Comparison of ENCODE assay signal across 31 cellular contexts in genomic region chr11:60088364-60088763, GRCh38. TPM values are rescaled to one million over a fixed set of nuclear protein-coding genes. Genes with fewer than 3 reads are reported as not detected.
DNase-seq lines count a peak whose midpoint lies in the region; ATAC-seq, FAIRE-seq and TF ChIP-seq lines count a peak whose summit lies in the region.
"Had no signal": no experiment of that assay in that cellular context is flagged by ENCODE, and none has a peak within 500 bp of the region (broad histone marks: within the 10 kb centered on the region; RNA-seq: fewer than 3 reads in every experiment).

Gene MS4A2 (plus strand): TSS chr11:60088664. CDS start chr11:60088766, 102 bp downstream.

- TF ChIP-seq CTCF in K562 (IDR thresholded peaks at IDR 0.05 in 2 of 3, conservative IDR thresholded peaks at IDR 0.05 in 1 of 3; ENCODE audit: insufficient read depth in 2 of 3, low read depth in 1 of 3, low read length in 3 of 3) (no peak), lower lobe of right lung (IDR thresholded peaks at IDR 0.05) (no peak), testis (IDR thresholded peaks at IDR 0.05) (no peak), vagina (IDR thresholded peaks at IDR 0.05) (no peak), spleen (IDR thresholded peaks at IDR 0.05 in 8 of 11, conservative IDR thresholded peaks at IDR 0.05 in 3 of 11) (no peak), PC-3 (conservative IDR thresholded peaks at IDR 0.05; ENCODE audit: low read depth, low read length) (no peak)

- POLR2A ChIA-PET in K562 (lab: Yijun Ruan, JAX): no interaction called here
- POLR2A ChIA-PET in PC-3 (lab: Charles Lee; ENCODE audit: unreplicated experiment): no interaction called here

- TF ChIP-seq POLR2A in K562 (conservative IDR thresholded peaks at IDR 0.05) (no peak), testis (IDR thresholded peaks at IDR 0.05) (no peak), vagina (IDR thresholded peaks at IDR 0.05) (no peak), spleen (IDR thresholded peaks at IDR 0.05) (no peak)

- H3K4me2 ChIP-seq in K562 (ENCODE audit: insufficient read depth, low read length): no peak within 1 kb of the TSS
- no peak within 1 kb of the TSS for H3K4me2 ChIP-seq in PC-3 (ENCODE audit: low read length)
- H3K4me2 ChIP-seq: BLaER1 had no signal

- ATAC-seq in K562 (no peak), lower lobe of right lung (no peak), PC-3 (no peak)
- ATAC-seq: GM12878 had no signal

- no peaks in the 10 kb centered on the region for H3K9me1 ChIP-seq in K562 (ENCODE audit: control insufficient read depth, insufficient read depth, low read length)

- peaks cover 0 to 13% of the 10 kb centered on the region in 2 experiments; a peak in 2 of 5 replicates for H3K4me1 ChIP-seq in K562 (replicated peaks in 1 of 2; ENCODE audit: control insufficient read depth in 2 of 2, insufficient read depth in 2 of 2, low read length in 2 of 2)
- no peaks in the 10 kb centered on the region for H3K4me1 ChIP-seq in lower lobe of right lung
- H3K4me1 ChIP-seq in testis: peaks cover 7% of the 10 kb centered on the region
- H3K4me1 ChIP-seq in vagina: no peaks in the 10 kb centered on the region
- no peaks in the 10 kb centered on the region for H3K4me1 ChIP-seq in small intestine (ENCODE audit: control insufficient read depth in 2 of 2, insufficient read depth in 1 of 2, low read depth in 1 of 2, low read length in 1 of 2)
- H3K4me1 ChIP-seq in spleen: no peaks in the 10 kb centered on the region
- 0 out of 2 replicates have a peak, but pooled peaks cover 3% of the 10 kb centered on the region for H3K4me1 ChIP-seq in PC-3 (ENCODE audit: insufficient read depth, low read length)
- H3K4me1 ChIP-seq: BE2C, BLaER1 had no signal

- TF ChIP-seq RAD21 in K562 (CRISPR knock-in tag; conservative IDR thresholded peaks at IDR 0.05 in 1 of 2, IDR thresholded peaks at IDR 0.05 in 1 of 2): no peak

- H3K79me2 ChIP-seq in K562 (ENCODE audit: control insufficient read depth, insufficient read depth, low read length) (no peaks in the 10 kb centered on the region), PC-3 (ENCODE audit: low read length) (no peaks in the 10 kb centered on the region)

- no peak for DNase-seq in K562 (ENCODE audit: extremely low read depth in 1 of 4, low spot score in 3 of 4)
- no peak for DNase-seq in lower lobe of right lung
- no peak for DNase-seq in testis
- no peak for DNase-seq in vagina (ENCODE audit: extremely low spot score in 2 of 2)
- no peak for DNase-seq in small intestine
- no peak for DNase-seq in spleen
- no peak for DNase-seq in PC-3
- DNase-seq: 8988T; ACHN; BE2C; C1 segment of cervical spinal cord; CD4-positive, alpha-beta memory T cell; CD4-positive, CD25-positive, alpha-beta regulatory T cell; CD8-positive, alpha-beta memory T cell; COR-L47; DMS 273 treated with DMSO at 0.1 percent for 48 hours; DMS153; DMS53; DMS79; DND-41; EL; GDM1 had no signal

- no peaks in the 10 kb centered on the region for H3K27me3 ChIP-seq in K562 (ENCODE audit: control insufficient read depth in 2 of 2, insufficient read depth in 2 of 2, low read length in 2 of 2)
- H3K27me3 ChIP-seq in lower lobe of right lung (ENCODE audit: low read depth): no peaks in the 10 kb centered on the region
- H3K27me3 ChIP-seq in testis: no peaks in the 10 kb centered on the region
- H3K27me3 ChIP-seq in vagina: no peaks in the 10 kb centered on the region
- no peaks in the 10 kb centered on the region for H3K27me3 ChIP-seq in small intestine (ENCODE audit: control insufficient read depth in 2 of 2, insufficient read depth in 2 of 2, low read length in 2 of 2)
- H3K27me3 ChIP-seq in spleen (replicated peaks in 1 of 7): peaks cover 0 to 3% (median 0%) of the 10 kb centered on the region in 7 donors
- H3K27me3 ChIP-seq in PC-3 (ENCODE audit: low read length): no peaks in the 10 kb centered on the region
- H3K27me3 ChIP-seq: BE2C, BLaER1 had no signal

- FAIRE-seq in K562 (lab: Jason Lieb, UNC) (no peak), small intestine (lab: Jason Lieb, UNC) (no peak)
- FAIRE-seq: A204.1, GM12878, GM12892, GM18507 had no signal

- H4K20me1 ChIP-seq in K562 (replicated peaks; ENCODE audit: control insufficient read depth, insufficient read depth, low read length) (no peaks in the 10 kb centered on the region), PC-3 (ENCODE audit: low read length) (no peaks in the 10 kb centered on the region)
- H4K20me1 ChIP-seq: BLaER1 had no signal

- no peaks in the 10 kb centered on the region for H3K9me3 ChIP-seq in K562 (replicated peaks; ENCODE audit: control insufficient read depth, insufficient read depth, low read depth, low read length)
- no peaks in the 10 kb centered on the region for H3K9me3 ChIP-seq in lower lobe of right lung
- H3K9me3 ChIP-seq in testis: no peaks in the 10 kb centered on the region
- no peaks in the 10 kb centered on the region for H3K9me3 ChIP-seq in vagina
- H3K9me3 ChIP-seq in small intestine (ENCODE audit: control insufficient read depth, low read depth): no peaks in the 10 kb centered on the region
- H3K9me3 ChIP-seq in spleen: no peaks in the 10 kb centered on the region
- H3K9me3 ChIP-seq in PC-3 (ENCODE audit: low read length): no peaks in the 10 kb centered on the region
- H3K9me3 ChIP-seq: BE2C, BLaER1 had no signal

- intact Hi-C loops in K562 (cut with micrococcal nuclease) (no loop called here), lower lobe of right lung (cut with DNase I) (no loop called here), testis (cut with DNase I; ENCODE audit: low total_unique reads) (no loop called here), vagina (cut with DNase I) (no loop called here), spleen (cut with DNase I; ENCODE audit: low total_unique reads) (no loop called here), PC-3 (cut with micrococcal nuclease) (no loop called here)

- CTCF ChIA-PET in K562 (lab: Yijun Ruan, JAX; ENCODE audit: low intra/inter-chr PET ratio): no interaction called here
- CTCF ChIA-PET in PC-3 (lab: Charles Lee): no interaction called here

- H3K27ac ChIP-seq in K562 (ENCODE audit: extremely low read depth, low read depth, low read length) (no peak within 1 kb of the TSS), lower lobe of right lung (no peak within 1 kb of the TSS), testis (peak within 1 kb of the TSS; percentile 56), vagina (no peak within 1 kb of the TSS), small intestine (ENCODE audit: low read depth in 1 of 2, low read length in 1 of 2) (no peak within 1 kb of the TSS), spleen (no peak within 1 kb of the TSS), PC-3 (ENCODE audit: low read length) (no peak within 1 kb of the TSS)
- H3K27ac ChIP-seq: BLaER1 had no signal

- no peaks in the 10 kb centered on the region for H3K9me2 ChIP-seq in PC-3 (replicated peaks; ENCODE audit: low read length)

- no peak within 1 kb of the TSS for H3K9ac ChIP-seq in K562 (ENCODE audit: insufficient read depth in 1 of 2, low read depth in 2 of 2, low read length in 2 of 2)
- H3K9ac ChIP-seq in PC-3 (ENCODE audit: low read length): no peak within 1 kb of the TSS
- H3K9ac ChIP-seq: BLaER1 had no signal

- in situ Hi-C loops in K562 (cut with MboI): no loop called here

- H3K36me3 ChIP-seq in K562 (ENCODE audit: control insufficient read depth, insufficient read depth, low read length) (no peaks in the 10 kb centered on the region), lower lobe of right lung (no peaks in the 10 kb centered on the region), testis (ENCODE audit: low read depth, missing control alignments) (no peaks in the 10 kb centered on the region), vagina (no peaks in the 10 kb centered on the region), small intestine (ENCODE audit: control insufficient read depth in 2 of 2, insufficient read depth in 2 of 2, low read length in 2 of 2) (no peaks in the 10 kb centered on the region), spleen (no peaks in the 10 kb centered on the region), PC-3 (ENCODE audit: low read depth, low read length) (no peaks in the 10 kb centered on the region)
- H3K36me3 ChIP-seq: BE2C, BLaER1 had no signal

- H2AFZ ChIP-seq in K562 (ENCODE audit: low read depth, low read length) (peak within 1 kb of the TSS; percentile 48), PC-3 (ENCODE audit: low read length) (no peak within 1 kb of the TSS)

- TF ChIP-seq EP300 in K562 (IDR thresholded peaks at IDR 0.05; ENCODE audit: low read length): no peak

- H3K4me3 ChIP-seq in K562: no peak within 1 kb of the TSS
- H3K4me3 ChIP-seq in lower lobe of right lung: no peak within 1 kb of the TSS
- no peak within 1 kb of the TSS for H3K4me3 ChIP-seq in testis
- H3K4me3 ChIP-seq in vagina: no peak within 1 kb of the TSS
- H3K4me3 ChIP-seq in small intestine (ENCODE audit: low read depth in 1 of 2, low read length in 2 of 2): no peak within 1 kb of the TSS
- no peak within 1 kb of the TSS for H3K4me3 ChIP-seq in spleen
- H3K4me3 ChIP-seq in PC-3 (ENCODE audit: low read length): no peak within 1 kb of the TSS
- H3K4me3 ChIP-seq: BLaER1, GM12878 had no signal

- BruUV-seq in K562 (replicated peaks; lab: Mats Ljungman, UMichigan) (no TSS peak), PC-3 (replicated peaks; lab: Mats Ljungman, UMichigan) (no TSS peak)

- WGBS in K562 (ENCODE audit: insufficient coverage, low coverage, missing lambda C conversion rate): 28% methylated on average over 1 of the region's 1 CpG
- WGBS in testis, 2 donors: 54 to 61% methylated on average over 1 of the region's 1 CpG
- WGBS in small intestine, 3 donors: 71 to 85% (median 81%) methylated on average over 1 of the region's 1 CpG
- 83 to 100% (median 91%) methylated on average over 1 of the region's 1 CpG for WGBS in spleen, 5 donors

- no peaks in the 10 kb centered on the region for H3F3A ChIP-seq in PC-3 (ENCODE audit: low read length, unreplicated experiment)

RNA-seq across cellular contexts. Expression of gene MS4A2, which starts in this region (rescaled TPM):
- total RNA-seq in K562 (2011; cell fraction: chromatin; rRNA removed; ENCODE audit: low replicate concordance): 0.14 TPM in 1 of 2 replicates, not detected in the other
- total RNA-seq in K562 (2011; cell fraction: nucleolus; rRNA removed): not detected in 2 replicates
- 0.07 TPM in 1 of 2 replicates, not detected in the other for total RNA-seq in K562 (2011; cell fraction: nucleoplasm; rRNA removed)
- 0.50 and 1.3 TPM in 2 replicates for total RNA-seq in K562 (2014; rRNA removed)
- 1.1 and 1.3 TPM in 2 replicates for total RNA-seq in K562 (2014; rRNA removed; fragmentation: Illumina TruSeq; extraction: Trizol)
- 5.4 and 5.7 TPM in 2 replicates for total RNA-seq in K562 (2015; rRNA removed; fragmentation: Illumina TruSeq; extraction: Trizol)
- total RNA-seq in K562 (2021): 0.55 and 1.5 TPM in 2 replicates
- 0.06 and 0.61 TPM in 2 replicates for polyA plus RNA-seq in K562 (2011; rRNA removed)
- 0.24 TPM in 1 of 2 replicates, not detected in the other for polyA plus RNA-seq in K562 (2011; cell fraction: cytosol; rRNA removed)
- 1.0 TPM in 1 of 2 replicates, not detected in the other for polyA plus RNA-seq in K562 (2011; cell fraction: nucleus; rRNA removed)
- 5.1 and 7.0 TPM in 2 replicates for polyA plus RNA-seq in K562 (2012)
- polyA plus RNA-seq in K562 (2014; fragmentation: Illumina TruSeq; extraction: Trizol): 1.3 and 2.3 TPM in 2 replicates
- polyA plus RNA-seq in K562 (2014; fragmentation: Nextera tagmentation; extraction: Ambion mirVana): 1 to 10 TPM in 1 of 2 experiments, under 1 TPM in 1; 0.86 to 1.5 TPM
- 0.77 and 3.1 TPM in 2 replicates for polyA plus RNA-seq in K562 (2014; rRNA removed)
- polyA minus RNA-seq in K562 (2011; rRNA and poly(A)+ RNA removed): 0.66 TPM in 1 of 2 replicates, not detected in the other
- not detected in 2 replicates for polyA minus RNA-seq in K562 (2011; cell fraction: cytosol; rRNA and poly(A)+ RNA removed)
- 0.78 TPM in 1 of 2 replicates, not detected in the other for polyA minus RNA-seq in K562 (2011; cell fraction: nucleus; rRNA and poly(A)+ RNA removed)
- total RNA-seq in lower lobe of right lung: 19.2 TPM
- 1 to 10 TPM in 1 of 2 donors, under 1 TPM in 1; 0.39 to 2.6 TPM for total RNA-seq in testis
- polyA plus RNA-seq in testis (ENCODE audit: insufficient read depth, low read depth, low replicate concordance): 2.0 TPM
- 10.3 TPM for total RNA-seq in vagina
- polyA plus RNA-seq in small intestine: under 1 TPM in 2 of 3 donors, not detected in 1; 0.45 to 0.81 TPM
- under 1 TPM in 4 of 7 donors, not detected in 3; 0.50 to 0.91 (median 0.69) TPM for total RNA-seq in spleen
- under 1 TPM in 1 of 3 donors, not detected in 2; 0.03 TPM for polyA plus RNA-seq in spleen
- total RNA-seq in PC-3 (2014; rRNA removed): not detected in 2 replicates
- total RNA-seq: A673; CD4-positive, alpha-beta memory T cell; CD8-positive, alpha-beta memory T cell; Daoy; G401; GM12878 had no signal
- polyA plus RNA-seq: AG04450; CD4-positive, alpha-beta memory T cell; CD4-positive, CD25-positive, alpha-beta regulatory T cell; CD8-positive, alpha-beta memory T cell; GM12878 had no signal

Comparison
In these comparisons a context has a peak if more than half of its experiments do, and no peak if none do; other contexts are left out.
1. H3K27ac ChIP-seq: peak in testis (2 of 2); none in K562 (single experiment), lower lobe of right lung (single experiment), vagina (single experiment), small intestine (0 of 2), spleen (0 of 8) and PC-3 (single experiment).